Comparison of ENCODE assay signal across 2 cellular contexts in the genomic region with DNA sequence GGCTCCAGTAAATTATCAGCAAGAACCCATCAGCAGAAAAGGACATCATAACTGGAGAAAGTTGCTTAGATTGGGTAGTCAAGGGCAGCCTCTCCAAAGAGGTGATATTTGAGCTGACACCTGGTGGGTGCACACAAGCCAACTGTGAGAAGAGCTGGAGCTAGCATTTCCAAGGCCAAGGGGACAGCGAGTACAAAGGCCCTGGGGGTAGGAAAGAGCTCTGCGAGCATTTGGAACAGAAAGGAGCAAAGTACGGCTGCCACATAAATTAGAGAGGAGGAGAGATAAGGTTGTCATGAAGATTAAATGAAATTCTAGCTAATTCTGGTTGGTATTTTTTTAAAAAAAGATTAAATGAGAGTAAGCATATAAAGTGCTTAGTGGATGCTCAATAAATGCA.
A peak's percentile ranks its signal among the peaks of the same experiment; 100 is the strongest.
TF ChIP-seq lines count a peak whose summit lies in the region.

No MANE protein-coding gene starts in this region.

TF ChIP-seq in GM23338, 12 proteins besides CTCF, POLR2A, EP300 and RAD21 (continued from another document):
- TF ChIP-seq REST (IDR thresholded peaks at IDR 0.05; ENCODE audit: unreplicated experiment) (no peak), JUNB (IDR thresholded peaks at IDR 0.05; ENCODE audit: unreplicated experiment) (no peak), ZNF114 (CRISPR knock-in tag; IDR thresholded peaks at IDR 0.05) (no peak), EZH2phosphoT487 (IDR thresholded peaks at IDR 0.05; ENCODE audit: unreplicated experiment) (no peak), NANOG (IDR thresholded peaks at IDR 0.05; ENCODE audit: borderline replicate concordance) (no peak), STAT1 (IDR thresholded peaks at IDR 0.05; ENCODE audit: unreplicated experiment) (no peak), ETS1 (IDR thresholded peaks at IDR 0.05) (no peak), POLR2AphosphoS5 (IDR thresholded peaks at IDR 0.05; ENCODE audit: low read depth) (no peak), ZNF462 (CRISPR knock-in tag; IDR thresholded peaks at IDR 0.05) (no peak)
TF ChIP-seq in GM23338: peak in this region for 0.

TF ChIP-seq in K562, 482 proteins besides CTCF, POLR2A, EP300 and RAD21 (continued from another document):
- TF ChIP-seq PBX2 (CRISPR knock-in tag; IDR thresholded peaks at IDR 0.05; ENCODE audit: low read depth) (no peak), PBX2 (tag; conservative IDR thresholded peaks at IDR 0.05; ENCODE audit: low read depth) (peak; percentile 41; the same call in 1 of the 2 replicates), MCM7 (IDR thresholded peaks at IDR 0.05) (no peak)
- TF ChIP-seq, protein P1, sequence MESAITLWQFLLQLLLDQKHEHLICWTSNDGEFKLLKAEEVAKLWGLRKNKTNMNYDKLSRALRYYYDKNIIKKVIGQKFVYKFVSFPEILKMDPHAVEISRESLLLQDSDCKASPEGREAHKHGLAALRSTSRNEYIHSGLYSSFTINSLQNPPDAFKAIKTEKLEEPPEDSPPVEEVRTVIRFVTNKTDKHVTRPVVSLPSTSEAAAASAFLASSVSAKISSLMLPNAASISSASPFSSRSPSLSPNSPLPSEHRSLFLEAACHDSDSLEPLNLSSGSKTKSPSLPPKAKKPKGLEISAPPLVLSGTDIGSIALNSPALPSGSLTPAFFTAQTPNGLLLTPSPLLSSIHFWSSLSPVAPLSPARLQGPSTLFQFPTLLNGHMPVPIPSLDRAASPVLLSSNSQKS (CRISPR knock-in tag; IDR thresholded peaks at IDR 0.05): no peak
